Comparison of ENCODE assay signal across 18 cellular contexts in genomic region chr12:68537571-68537970, GRCh38.
DNase-seq lines count a peak whose midpoint lies in the region; ATAC-seq, FAIRE-seq and TF ChIP-seq lines count a peak whose summit lies in the region.
"Had no signal": no experiment of that assay in that cellular context is flagged by ENCODE, and none has a peak within 500 bp of the region (broad histone marks: within the 10 kb centered on the region; RNA-seq: fewer than 3 reads in every experiment).

No MANE protein-coding gene starts in this region.

- H3K36me3 ChIP-seq in astrocyte (ENCODE audit: insufficient read depth, low read length) = no peaks in the 10 kb centered on the region
- H3K36me3 ChIP-seq: BE2C had no signal

- H3K4me1 ChIP-seq in astrocyte (ENCODE audit: insufficient read depth, low read length) = peaks cover 4% of the 10 kb centered on the region
- H3K4me1 ChIP-seq: BE2C had no signal

- H3K4me3 ChIP-seq in astrocyte (ENCODE audit: insufficient read depth, low read depth, low read length) = no peak overlapping the region

- no peaks in the 10 kb centered on the region for H4K20me1 ChIP-seq in astrocyte (ENCODE audit: insufficient read depth, low read length)

- in situ Hi-C loops in GM13976 (cut with MboI; ENCODE audit: low sequenced_read_pairs, unreplicated experiment) = no loop called here

- TF ChIP-seq CTCF in natural killer cell (IDR thresholded peaks at IDR 0.05) (no peak), astrocyte (IDR thresholded peaks at IDR 0.05; ENCODE audit: insufficient read depth, low read depth, low read length) (no peak), GM13976 (IDR thresholded peaks at IDR 0.05; ENCODE audit: borderline replicate concordance, control extremely low read depth, extremely low read depth, insufficient read depth, missing control alignments) (no peak)

- H3K27me3 ChIP-seq in astrocyte (ENCODE audit: insufficient read depth, low read length) = no peaks in the 10 kb centered on the region
- H3K27me3 ChIP-seq: BE2C had no signal

- H3K36me3 Mint-ChIP-seq in natural killer cell (peaks cover 6% of the 10 kb centered on the region), astrocyte (ENCODE audit: low read depth, unreplicated experiment) (no peaks in the 10 kb centered on the region)
- H3K36me3 Mint-ChIP-seq in natural killer cell treated with Interleukin-12 subunit alpha and Interleukin-12 subunit beta and Interleukin-15 and Interleukin-18, amount 100 ng/mL, for 72 hours = peaks cover 8% of the 10 kb centered on the region
- H3K36me3 Mint-ChIP-seq in naive thymus-derived CD8-positive, alpha-beta T cell = peaks cover 0 to 12% (median 8%) of the 10 kb centered on the region in 3 donors
- H3K36me3 Mint-ChIP-seq: IgD-negative memory B cell had no signal

- no peak overlapping the region for H3K9ac ChIP-seq in astrocyte (ENCODE audit: low read length)

- H3K27ac ChIP-seq in astrocyte (ENCODE audit: low read depth, low read length) = no peak overlapping the region

- H2AFZ ChIP-seq in astrocyte (ENCODE audit: low read depth, low read length) = peak overlapping the region; percentile 53

- peaks cover 48 to 66% of the 10 kb centered on the region in 2 donors for H3K4me1 Mint-ChIP-seq in natural killer cell
- H3K4me1 Mint-ChIP-seq in natural killer cell treated with Interleukin-12 subunit alpha and Interleukin-12 subunit beta and Interleukin-15 and Interleukin-18, amount 100 ng/mL, for 72 hours (ENCODE audit: low read depth in 2 of 2) = peaks cover 62 to 64% of the 10 kb centered on the region in 2 donors
- no peaks in the 10 kb centered on the region for H3K4me1 Mint-ChIP-seq in astrocyte (ENCODE audit: low read depth, unreplicated experiment)
- peaks cover 21 to 75% (median 63%) of the 10 kb centered on the region in 4 donors for H3K4me1 Mint-ChIP-seq in naive thymus-derived CD8-positive, alpha-beta T cell

- H3K4me3 Mint-ChIP-seq in natural killer cell (peak overlapping the region; percentile 50), astrocyte (ENCODE audit: unreplicated experiment) (no peak overlapping the region)
- H3K4me3 Mint-ChIP-seq in natural killer cell treated with Interleukin-12 subunit alpha and Interleukin-12 subunit beta and Interleukin-15 and Interleukin-18, amount 100 ng/mL, for 72 hours = no peak overlapping the region
- H3K4me3 Mint-ChIP-seq in naive thymus-derived CD8-positive, alpha-beta T cell = peak overlapping the region in 3 of 10 donors; percentile 3 to 24 (median 22)
- H3K4me3 Mint-ChIP-seq: HFFc6, IgD-negative memory B cell had no signal

- no peak for FAIRE-seq in astrocyte (lab: Jason Lieb, UNC)
- FAIRE-seq: HTR-8/SVneo had no signal

- H3K27me3 Mint-ChIP-seq in natural killer cell (ENCODE audit: low read depth in 2 of 2) (no peaks in the 10 kb centered on the region), astrocyte (ENCODE audit: low read depth, unreplicated experiment) (no peaks in the 10 kb centered on the region)
- H3K27me3 Mint-ChIP-seq in natural killer cell treated with Interleukin-12 subunit alpha and Interleukin-12 subunit beta and Interleukin-15 and Interleukin-18, amount 100 ng/mL, for 72 hours = no peaks in the 10 kb centered on the region
- no peaks in the 10 kb centered on the region for H3K27me3 Mint-ChIP-seq in naive thymus-derived CD8-positive, alpha-beta T cell
- H3K27me3 Mint-ChIP-seq: IgD-negative memory B cell had no signal

- no peaks in the 10 kb centered on the region for H3K79me2 ChIP-seq in astrocyte (ENCODE audit: insufficient read depth, low read length)

- intact Hi-C loops in natural killer cell (cut with micrococcal nuclease) = loop anchor here (5.0 kb wide), 5 partner anchors 40 to 85 kb away; partner anchors contain the start of gene RAP1B

- ATAC-seq in natural killer cell (no peak), HG03039 (IDR thresholded peaks at IDR 0.05; ENCODE audit: unreplicated experiment) (no peak)
- ATAC-seq in natural killer cell treated with Interleukin-12 subunit alpha and Interleukin-12 subunit beta and Interleukin-15 and Interleukin-18, amount 100 ng/mL, for 72 hours = no peak
- no peak for ATAC-seq in naive thymus-derived CD8-positive, alpha-beta T cell
- ATAC-seq: HCT116 had no signal

- POLR2A ChIA-PET in naive thymus-derived CD8-positive, alpha-beta T cell (lab: Charles Lee) = interaction anchor here (1.0 to 6.7 kb wide), 5 partner anchors 49 to 172 kb away, joined by 4 to 93 read pairs (median 14); partner anchors contain the start of gene RAP1B

- peak overlapping the region; percentile 36 for H3K4me2 ChIP-seq in astrocyte (ENCODE audit: low read length)

- peaks cover 4% of the 10 kb centered on the region in 2 donors for H3K9me3 Mint-ChIP-seq in natural killer cell
- H3K9me3 Mint-ChIP-seq in natural killer cell treated with Interleukin-12 subunit alpha and Interleukin-12 subunit beta and Interleukin-15 and Interleukin-18, amount 100 ng/mL, for 72 hours = peaks cover 3% of the 10 kb centered on the region
- peaks cover 4% of the 10 kb centered on the region for H3K9me3 Mint-ChIP-seq in astrocyte (ENCODE audit: unreplicated experiment)
- peaks cover 2 to 22% (median 16%) of the 10 kb centered on the region in 9 donors for H3K9me3 Mint-ChIP-seq in naive thymus-derived CD8-positive, alpha-beta T cell
- H3K9me3 Mint-ChIP-seq: HFFc6 had no signal

- no peaks in the 10 kb centered on the region for H3K9me3 ChIP-seq in astrocyte (ENCODE audit: insufficient read depth, low read depth, low read length)
- H3K9me3 ChIP-seq: BE2C had no signal

- DNase-seq in natural killer cell (no peak), astrocyte (ENCODE audit: low read depth) (no peak), GM13976 (ENCODE audit: low spot score) (no peak)
- DNase-seq in natural killer cell treated with Interleukin-12 subunit alpha and Interleukin-12 subunit beta and Interleukin-15 and Interleukin-18, amount 100 ng/mL, for 72 hours (ENCODE audit: low spot score) = no peak
- DNase-seq in naive thymus-derived CD8-positive, alpha-beta T cell = no peak
- DNase-seq: BE2C; C1 segment of cervical spinal cord; CD4-positive, CD25-positive, alpha-beta regulatory T cell; DMS153; DMS79; GDM1; GOT3; H7; HFFc6 had no signal

- peak overlapping the region; percentile 80 to 87 for H3K27ac Mint-ChIP-seq in natural killer cell
- peak overlapping the region in 1 of 2 donors; percentile 42 for H3K27ac Mint-ChIP-seq in natural killer cell treated with Interleukin-12 subunit alpha and Interleukin-12 subunit beta and Interleukin-15 and Interleukin-18, amount 100 ng/mL, for 72 hours
- no peak overlapping the region for H3K27ac Mint-ChIP-seq in astrocyte (ENCODE audit: unreplicated experiment)
- H3K27ac Mint-ChIP-seq in naive thymus-derived CD8-positive, alpha-beta T cell = peak overlapping the region in 9 of 10 donors; percentile 24 to 89 (median 78)
- H3K27ac Mint-ChIP-seq: HFFc6, IgD-negative memory B cell had no signal
